In the genomic region with DNA sequence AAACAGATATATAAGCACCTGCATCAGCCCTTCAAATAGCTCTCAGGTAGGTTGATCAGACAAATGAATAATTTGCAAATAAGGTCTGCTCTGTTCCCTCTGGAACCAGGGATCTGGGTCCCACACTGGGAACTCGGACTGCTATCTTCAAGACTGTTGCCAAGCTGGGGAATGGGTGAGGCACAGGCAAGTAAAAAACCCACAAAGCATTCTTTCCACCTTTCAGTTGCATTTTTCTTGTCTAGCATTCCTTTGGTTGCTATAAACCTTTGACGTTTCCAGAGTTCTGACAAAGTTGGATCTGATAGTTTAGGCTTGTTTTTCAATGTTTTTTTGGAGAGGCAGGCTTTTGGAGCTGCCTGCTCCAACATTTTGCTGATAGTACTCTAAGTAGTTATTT, we compare ENCODE assay signal across 1 cellular context.
TF ChIP-seq lines count a peak whose summit lies in the region.

No MANE protein-coding gene starts in this region.

TF ChIP-seq in GM23338, 12 proteins besides CTCF, POLR2A, EP300 and RAD21 (continued from another document):
- TF ChIP-seq, protein P1, sequence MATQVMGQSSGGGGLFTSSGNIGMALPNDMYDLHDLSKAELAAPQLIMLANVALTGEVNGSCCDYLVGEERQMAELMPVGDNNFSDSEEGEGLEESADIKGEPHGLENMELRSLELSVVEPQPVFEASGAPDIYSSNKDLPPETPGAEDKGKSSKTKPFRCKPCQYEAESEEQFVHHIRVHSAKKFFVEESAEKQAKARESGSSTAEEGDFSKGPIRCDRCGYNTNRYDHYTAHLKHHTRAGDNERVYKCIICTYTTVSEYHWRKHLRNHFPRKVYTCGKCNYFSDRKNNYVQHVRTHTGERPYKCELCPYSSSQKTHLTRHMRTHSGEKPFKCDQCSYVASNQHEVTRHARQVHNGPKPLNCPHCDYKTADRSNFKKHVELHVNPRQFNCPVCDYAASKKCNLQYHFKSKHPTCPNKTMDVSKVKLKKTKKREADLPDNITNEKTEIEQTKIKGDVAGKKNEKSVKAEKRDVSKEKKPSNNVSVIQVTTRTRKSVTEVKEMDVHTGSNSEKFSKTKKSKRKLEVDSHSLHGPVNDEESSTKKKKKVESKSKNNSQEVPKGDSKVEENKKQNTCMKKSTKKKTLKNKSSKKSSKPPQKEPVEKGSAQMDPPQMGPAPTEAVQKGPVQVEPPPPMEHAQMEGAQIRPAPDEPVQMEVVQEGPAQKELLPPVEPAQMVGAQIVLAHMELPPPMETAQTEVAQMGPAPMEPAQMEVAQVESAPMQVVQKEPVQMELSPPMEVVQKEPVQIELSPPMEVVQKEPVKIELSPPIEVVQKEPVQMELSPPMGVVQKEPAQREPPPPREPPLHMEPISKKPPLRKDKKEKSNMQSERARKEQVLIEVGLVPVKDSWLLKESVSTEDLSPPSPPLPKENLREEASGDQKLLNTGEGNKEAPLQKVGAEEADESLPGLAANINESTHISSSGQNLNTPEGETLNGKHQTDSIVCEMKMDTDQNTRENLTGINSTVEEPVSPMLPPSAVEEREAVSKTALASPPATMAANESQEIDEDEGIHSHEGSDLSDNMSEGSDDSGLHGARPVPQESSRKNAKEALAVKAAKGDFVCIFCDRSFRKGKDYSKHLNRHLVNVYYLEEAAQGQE (IDR thresholded peaks at IDR 0.05; ENCODE audit: unreplicated experiment) = no peak
- TF ChIP-seq POLR2AphosphoS5 (IDR thresholded peaks at IDR 0.05; ENCODE audit: low read depth) = no peak
- TF ChIP-seq JUNB (IDR thresholded peaks at IDR 0.05; ENCODE audit: unreplicated experiment) = no peak
- TF ChIP-seq ZNF114 (CRISPR knock-in tag; IDR thresholded peaks at IDR 0.05) = no peak
- TF ChIP-seq CREB1 (CRISPR knock-in tag; IDR thresholded peaks at IDR 0.05; ENCODE audit: low read depth) = no peak
- TF ChIP-seq EZH2 (IDR thresholded peaks at IDR 0.05; ENCODE audit: low read depth, unreplicated experiment) = no peak
- TF ChIP-seq, protein P2, sequence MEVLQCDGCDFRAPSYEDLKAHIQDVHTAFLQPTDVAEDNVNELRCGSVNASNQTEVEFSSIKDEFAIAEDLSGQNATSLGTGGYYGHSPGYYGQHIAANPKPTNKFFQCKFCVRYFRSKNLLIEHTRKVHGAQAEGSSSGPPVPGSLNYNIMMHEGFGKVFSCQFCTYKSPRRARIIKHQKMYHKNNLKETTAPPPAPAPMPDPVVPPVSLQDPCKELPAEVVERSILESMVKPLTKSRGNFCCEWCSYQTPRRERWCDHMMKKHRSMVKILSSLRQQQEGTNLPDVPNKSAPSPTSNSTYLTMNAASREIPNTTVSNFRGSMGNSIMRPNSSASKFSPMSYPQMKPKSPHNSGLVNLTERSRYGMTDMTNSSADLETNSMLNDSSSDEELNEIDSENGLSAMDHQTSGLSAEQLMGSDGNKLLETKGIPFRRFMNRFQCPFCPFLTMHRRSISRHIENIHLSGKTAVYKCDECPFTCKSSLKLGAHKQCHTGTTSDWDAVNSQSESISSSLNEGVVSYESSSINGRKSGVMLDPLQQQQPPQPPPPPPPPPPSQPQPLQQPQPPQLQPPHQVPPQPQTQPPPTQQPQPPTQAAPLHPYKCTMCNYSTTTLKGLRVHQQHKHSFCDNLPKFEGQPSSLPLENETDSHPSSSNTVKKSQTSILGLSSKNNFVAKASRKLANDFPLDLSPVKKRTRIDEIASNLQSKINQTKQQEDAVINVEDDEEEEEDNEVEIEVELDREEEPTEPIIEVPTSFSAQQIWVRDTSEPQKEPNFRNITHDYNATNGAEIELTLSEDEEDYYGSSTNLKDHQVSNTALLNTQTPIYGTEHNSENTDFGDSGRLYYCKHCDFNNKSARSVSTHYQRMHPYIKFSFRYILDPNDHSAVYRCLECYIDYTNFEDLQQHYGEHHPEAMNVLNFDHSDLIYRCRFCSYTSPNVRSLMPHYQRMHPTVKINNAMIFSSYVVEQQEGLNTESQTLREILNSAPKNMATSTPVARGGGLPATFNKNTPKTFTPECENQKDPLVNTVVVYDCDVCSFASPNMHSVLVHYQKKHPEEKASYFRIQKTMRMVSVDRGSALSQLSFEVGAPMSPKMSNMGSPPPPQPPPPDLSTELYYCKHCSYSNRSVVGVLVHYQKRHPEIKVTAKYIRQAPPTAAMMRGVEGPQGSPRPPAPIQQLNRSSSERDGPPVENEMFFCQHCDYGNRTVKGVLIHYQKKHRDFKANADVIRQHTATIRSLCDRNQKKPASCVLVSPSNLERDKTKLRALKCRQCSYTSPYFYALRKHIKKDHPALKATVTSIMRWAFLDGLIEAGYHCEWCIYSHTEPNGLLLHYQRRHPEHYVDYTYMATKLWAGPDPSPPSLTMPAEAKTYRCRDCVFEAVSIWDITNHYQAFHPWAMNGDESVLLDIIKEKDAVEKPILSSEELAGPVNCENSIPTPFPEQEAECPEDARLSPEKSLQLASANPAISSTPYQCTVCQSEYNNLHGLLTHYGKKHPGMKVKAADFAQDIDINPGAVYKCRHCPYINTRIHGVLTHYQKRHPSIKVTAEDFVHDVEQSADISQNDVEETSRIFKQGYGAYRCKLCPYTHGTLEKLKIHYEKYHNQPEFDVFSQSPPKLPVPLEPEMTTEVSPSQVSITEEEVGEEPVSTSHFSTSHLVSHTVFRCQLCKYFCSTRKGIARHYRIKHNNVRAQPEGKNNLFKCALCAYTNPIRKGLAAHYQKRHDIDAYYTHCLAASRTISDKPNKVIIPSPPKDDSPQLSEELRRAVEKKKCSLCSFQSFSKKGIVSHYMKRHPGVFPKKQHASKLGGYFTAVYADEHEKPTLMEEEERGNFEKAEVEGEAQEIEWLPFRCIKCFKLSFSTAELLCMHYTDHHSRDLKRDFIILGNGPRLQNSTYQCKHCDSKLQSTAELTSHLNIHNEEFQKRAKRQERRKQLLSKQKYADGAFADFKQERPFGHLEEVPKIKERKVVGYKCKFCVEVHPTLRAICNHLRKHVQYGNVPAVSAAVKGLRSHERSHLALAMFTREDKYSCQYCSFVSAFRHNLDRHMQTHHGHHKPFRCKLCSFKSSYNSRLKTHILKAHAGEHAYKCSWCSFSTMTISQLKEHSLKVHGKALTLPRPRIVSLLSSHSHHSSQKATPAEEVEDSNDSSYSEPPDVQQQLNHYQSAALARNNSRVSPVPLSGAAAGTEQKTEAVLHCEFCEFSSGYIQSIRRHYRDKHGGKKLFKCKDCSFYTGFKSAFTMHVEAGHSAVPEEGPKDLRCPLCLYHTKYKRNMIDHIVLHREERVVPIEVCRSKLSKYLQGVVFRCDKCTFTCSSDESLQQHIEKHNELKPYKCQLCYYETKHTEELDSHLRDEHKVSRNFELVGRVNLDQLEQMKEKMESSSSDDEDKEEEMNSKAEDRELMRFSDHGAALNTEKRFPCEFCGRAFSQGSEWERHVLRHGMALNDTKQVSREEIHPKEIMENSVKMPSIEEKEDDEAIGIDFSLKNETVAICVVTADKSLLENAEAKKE (CRISPR knock-in tag; IDR thresholded peaks at IDR 0.05) = no peak
- no peak for TF ChIP-seq STAT1 (IDR thresholded peaks at IDR 0.05; ENCODE audit: unreplicated experiment)
- no peak for TF ChIP-seq ZNF331 (CRISPR knock-in tag; IDR thresholded peaks at IDR 0.05; ENCODE audit: low read depth)
